Comparison of ENCODE assay signal across 31 cellular contexts in genomic region chr11:34941688-34942087, GRCh38.
"Had no signal": no experiment of that assay in that cellular context is flagged by ENCODE, and none has a peak within 500 bp of the region (broad histone marks: within the 10 kb centered on the region; RNA-seq: fewer than 3 reads in every experiment).

No MANE protein-coding gene starts in this region.

- H3K27ac ChIP-seq: epithelial cell of prostate, foreskin keratinocyte, gastroesophageal sphincter, neutrophil, parathyroid adenoma, prostate gland, skin epidermis, thoracic aorta, tibial nerve, upper lobe of right lung, uterus had no signal

- H3K4me3 Mint-ChIP-seq: endodermal cell; immature natural killer cell; mesothelial cell of epicardium; natural killer cell treated with Interleukin-12 subunit alpha and Interleukin-12 subunit beta and Interleukin-15 and Interleukin-18, amount 100 ng/mL, for 72 hours; neural crest cell; stimulated activated naive B cell treated with anti-CD40 and anti-IgM and Interleukin-4, amounts not matched to agents 10 μg/mL and 1 μg/mL and 100 μg/mL, for 72 hours; stimulated activated naive CD8-positive, alpha-beta T cell treated with anti-CD3 and anti-CD28 coated beads, Interleukin-15, Interleukin-2, amounts not matched to agents 100 ng/mL and 50 ng/mL, for 24 hours had no signal

- H3K4me1 Mint-ChIP-seq: mesothelial cell of epicardium, neural crest cell had no signal

- H3K9me3 ChIP-seq: gastroesophageal sphincter, mucosa of descending colon, neutrophil, prostate gland, thoracic aorta had no signal

- H3K27me3 ChIP-seq: foreskin keratinocyte, gastroesophageal sphincter, neutrophil, tibial nerve, upper lobe of right lung, uterus had no signal

- H3K4me1 ChIP-seq: foreskin keratinocyte, parathyroid adenoma, prostate gland, upper lobe of right lung, uterus had no signal

- H3K27me3 Mint-ChIP-seq: naive B cell; natural killer cell treated with Interleukin-12 subunit alpha and Interleukin-12 subunit beta and Interleukin-15 and Interleukin-18, amount 100 ng/mL, for 72 hours; stimulated activated naive B cell treated with anti-CD40 and anti-IgM and Interleukin-4, amounts not matched to agents 10 μg/mL and 1 μg/mL and 100 μg/mL, for 72 hours; stimulated activated naive CD8-positive, alpha-beta T cell treated with anti-CD3 and anti-CD28 coated beads, Interleukin-15, Interleukin-2, amounts not matched to agents 100 ng/mL and 50 ng/mL, for 24 hours had no signal

- DNase-seq: central memory CD4-positive, alpha-beta T cell; effector CD8-positive, alpha-beta T cell; endodermal cell; foreskin keratinocyte; hypothalamus; immature natural killer cell; islet precursor cell; kidney glomerular epithelial cell; left colon; mesenchymal stem cell; mucosa of descending colon; naive B cell; stimulated activated CD4-positive, alpha-beta T cell treated with anti-CD3 and anti-CD28 coated beads, Interleukin-15, amount 100 ng/mL, for 24 hours; stimulated activated CD4-positive, alpha-beta T cell treated with anti-CD3 and anti-CD28 coated beads, Interleukin-2, amount 100 ng/mL, for 48 hours; stimulated activated naive B cell treated with anti-CD40 and anti-IgM and Interleukin-4, amounts not matched to agents 10 μg/mL and 1 μg/mL and 100 μg/mL, for 72 hours; upper lobe of right lung; uterus had no signal

- ATAC-seq: esophagus mucosa; foreskin keratinocyte; gastroesophageal sphincter; left colon; mucosa of descending colon; natural killer cell treated with Interleukin-12 subunit alpha and Interleukin-12 subunit beta and Interleukin-15 and Interleukin-18, amount 100 ng/mL, for 72 hours; stimulated activated naive B cell treated with anti-CD40 and anti-IgM and Interleukin-4, amounts not matched to agents 10 μg/mL and 1 μg/mL and 100 μg/mL, for 72 hours; upper lobe of right lung had no signal

- H3K36me3 ChIP-seq: neutrophil, prostate gland, thoracic aorta, uterus had no signal

- H3K9me3 Mint-ChIP-seq: natural killer cell treated with Interleukin-12 subunit alpha and Interleukin-12 subunit beta and Interleukin-15 and Interleukin-18, amount 100 ng/mL, for 72 hours; stimulated activated naive B cell treated with anti-CD40 and anti-IgM and Interleukin-4, amounts not matched to agents 10 μg/mL and 1 μg/mL and 100 μg/mL, for 72 hours; stimulated activated naive CD8-positive, alpha-beta T cell treated with anti-CD3 and anti-CD28 coated beads, Interleukin-15, Interleukin-2, amounts not matched to agents 100 ng/mL and 50 ng/mL, for 24 hours had no signal

- H3K4me3 ChIP-seq: gastroesophageal sphincter, lung, mucosa of descending colon, prostate gland, skin epidermis, thoracic aorta, tibial nerve, upper lobe of right lung, uterus had no signal

- H3K27ac Mint-ChIP-seq: endodermal cell; immature natural killer cell; mesothelial cell of epicardium; stimulated activated naive B cell treated with anti-CD40 and anti-IgM and Interleukin-4, amounts not matched to agents 10 μg/mL and 1 μg/mL and 100 μg/mL, for 72 hours; stimulated activated naive CD8-positive, alpha-beta T cell treated with anti-CD3 and anti-CD28 coated beads, Interleukin-15, Interleukin-2, amounts not matched to agents 100 ng/mL and 50 ng/mL, for 24 hours had no signal
